In genomic region chr3:21417991-21418390, GRCh38 we compare ENCODE assay signal across 20 cellular contexts.
"Had no signal": no experiment of that assay in that cellular context is flagged by ENCODE, and none has a peak within 500 bp of the region (broad histone marks: within the 10 kb centered on the region; RNA-seq: fewer than 3 reads in every experiment).

No MANE protein-coding gene starts in this region.

- H3K27ac ChIP-seq: dorsolateral prefrontal cortex, stomach, thoracic aorta, upper lobe of right lung had no signal

- H3K4me1 Mint-ChIP-seq: activated naive CD4-positive, alpha-beta T cell treated with anti-CD3 and anti-CD28 coated beads, Interleukin-2, amount 50 U/mL, for 24 hours; T-helper 17 cell had no signal

- ATAC-seq: activated CD8-positive, alpha-beta T cell treated with anti-CD3 and anti-CD28 coated beads for 36 hours; activated T-cell treated with anti-CD3 and anti-CD28 coated beads, Interleukin-2, amount 50 U/mL, for 4 hours; right cardiac atrium; T-helper 17 cell; upper lobe of right lung; WTC11 had no signal

- H3K4me1 ChIP-seq: stomach, upper lobe of right lung had no signal

- H3K36me3 ChIP-seq: stomach, upper lobe of right lung had no signal

- H3K9me3 ChIP-seq: stomach, thoracic aorta, upper lobe of right lung had no signal

- DNase-seq: activated CD4-positive, alpha-beta T cell treated with anti-CD3 and anti-CD28 coated beads for 4 hours; activated CD8-positive, alpha-beta T cell treated with anti-CD3 and anti-CD28 coated beads for 36 hours; activated effector memory CD4-positive, alpha-beta T cell treated with anti-CD3 and anti-CD28 coated beads, Interleukin-2, amount 50 U/mL, for 16 hours; activated T-cell treated with anti-CD3 and anti-CD28 coated beads, Interleukin-2, amount 50 U/mL, for 4 hours; dorsolateral prefrontal cortex; erythroblast; foreskin fibroblast; glutamatergic neuron; kidney glomerular epithelial cell; mesendoderm; nucleus accumbens; right cardiac atrium; stomach; T-helper 17 cell; upper lobe of right lung had no signal

- H3K27me3 ChIP-seq: dorsolateral prefrontal cortex, stomach, upper lobe of right lung had no signal

- H3K9me3 Mint-ChIP-seq: nephron, WTC11 had no signal

- H3K27ac Mint-ChIP-seq: activated CD8-positive, alpha-beta T cell treated with anti-CD3 and anti-CD28 coated beads for 36 hours; activated naive CD4-positive, alpha-beta T cell treated with anti-CD3 and anti-CD28 coated beads, Interleukin-2, amount 50 U/mL, for 24 hours; progenitor cell of endocrine pancreas; T-helper 17 cell; WTC11 had no signal

- H3K4me3 Mint-ChIP-seq: activated CD8-positive, alpha-beta T cell treated with anti-CD3 and anti-CD28 coated beads for 36 hours; activated naive CD4-positive, alpha-beta T cell treated with anti-CD3 and anti-CD28 coated beads, Interleukin-2, amount 50 U/mL, for 24 hours; activated T-cell treated with anti-CD3 and anti-CD28 coated beads, Interleukin-2, amount 50 U/mL, for 4 hours; nephron; T-helper 17 cell; WTC11 had no signal

- H3K4me3 ChIP-seq: dorsolateral prefrontal cortex, stomach, thoracic aorta, upper lobe of right lung had no signal

- H3K36me3 Mint-ChIP-seq: activated naive CD4-positive, alpha-beta T cell treated with anti-CD3 and anti-CD28 coated beads, Interleukin-2, amount 50 U/mL, for 24 hours; WTC11 had no signal

- H3K27me3 Mint-ChIP-seq: activated CD8-positive, alpha-beta T cell treated with anti-CD3 and anti-CD28 coated beads for 36 hours; activated naive CD4-positive, alpha-beta T cell treated with anti-CD3 and anti-CD28 coated beads, Interleukin-2, amount 50 U/mL, for 24 hours; progenitor cell of endocrine pancreas; T-helper 17 cell had no signal
